ENCODE assay signal across 1 cellular context in genomic region chr7:149809215-149809614, GRCh38.
TF ChIP-seq lines count a peak whose summit lies in the region.

No MANE protein-coding gene starts in this region.

TF ChIP-seq in K562, 482 proteins besides CTCF, POLR2A, EP300 and RAD21 (continued from another document):
- TF ChIP-seq, protein P1, sequence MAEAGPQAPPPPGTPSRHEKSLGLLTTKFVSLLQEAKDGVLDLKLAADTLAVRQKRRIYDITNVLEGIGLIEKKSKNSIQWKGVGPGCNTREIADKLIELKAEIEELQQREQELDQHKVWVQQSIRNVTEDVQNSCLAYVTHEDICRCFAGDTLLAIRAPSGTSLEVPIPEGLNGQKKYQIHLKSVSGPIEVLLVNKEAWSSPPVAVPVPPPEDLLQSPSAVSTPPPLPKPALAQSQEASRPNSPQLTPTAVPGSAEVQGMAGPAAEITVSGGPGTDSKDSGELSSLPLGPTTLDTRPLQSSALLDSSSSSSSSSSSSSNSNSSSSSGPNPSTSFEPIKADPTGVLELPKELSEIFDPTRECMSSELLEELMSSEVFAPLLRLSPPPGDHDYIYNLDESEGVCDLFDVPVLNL (CRISPR knock-in tag; IDR thresholded peaks at IDR 0.05; ENCODE audit: low read depth): 0 out of 2 replicates have a peak, but pooled peaks have one; percentile 22
TF ChIP-seq in K562: peak in this region for 1.
